In the genomic region with DNA sequence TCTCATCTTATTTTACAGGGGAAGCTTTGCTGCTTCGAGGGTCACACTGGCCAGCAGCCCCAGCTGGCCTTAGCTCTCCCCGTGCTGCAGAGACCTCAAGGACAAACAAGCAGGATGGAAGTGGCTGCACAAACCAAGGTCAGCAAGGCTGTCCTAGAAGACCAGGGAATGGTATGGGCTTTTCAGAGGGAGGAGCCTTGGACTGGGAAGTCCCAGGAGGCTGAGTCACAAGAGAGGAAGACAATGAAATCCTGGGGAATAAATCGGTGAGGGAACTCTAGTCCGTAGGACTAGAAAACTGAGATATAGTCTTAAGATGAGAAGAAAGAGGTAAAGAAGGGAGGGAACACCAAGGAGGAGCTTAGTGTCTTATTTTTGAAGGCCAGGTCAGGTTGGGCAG, we compare ENCODE assay signal across 31 cellular contexts. TPM values are rescaled to one million over a fixed set of nuclear protein-coding genes. Genes with fewer than 3 reads are reported as not detected.
"Had no signal": no experiment of that assay in that cellular context is flagged by ENCODE, and none has a peak within 500 bp of the region (broad histone marks: within the 10 kb centered on the region; RNA-seq: fewer than 3 reads in every experiment).

No MANE protein-coding gene starts in this region.

- H2AFZ ChIP-seq: parathyroid adenoma had no signal

- H3K4me1 Mint-ChIP-seq: stimulated activated memory B cell treated with anti-CD40 and anti-IgM and Interleukin-4, amounts not matched to agents 10 μg/mL and 1 μg/mL and 100 μg/mL, for 72 hours; stimulated activated naive CD8-positive, alpha-beta T cell treated with anti-CD3 and anti-CD28 coated beads, Interleukin-15, amount 100 ng/mL, for 72 hours had no signal

- H3K79me2 ChIP-seq: parathyroid adenoma had no signal

- H3K4me2 ChIP-seq: smooth muscle cell had no signal

- H3K36me3 ChIP-seq: ascending aorta, brain microvascular endothelial cell, thyroid gland had no signal

- H3K4me3 Mint-ChIP-seq: activated naive CD8-positive, alpha-beta T cell; effector memory CD8-positive, alpha-beta T cell; neural crest cell; stimulated activated memory B cell treated with anti-CD40 and anti-IgM and Interleukin-4, amounts not matched to agents 10 μg/mL and 1 μg/mL and 100 μg/mL, for 72 hours; stimulated activated naive CD8-positive, alpha-beta T cell treated with anti-CD3 and anti-CD28 coated beads, Interleukin-15, amount 100 ng/mL, for 72 hours; T-helper 2 cell treated with Interferon-gamma antibody and Interleukin-4, amounts not matched to agents 5 μg/mL and 100 μg/mL, for 36 hours had no signal

- H3K27me3 Mint-ChIP-seq: activated naive CD8-positive, alpha-beta T cell; effector memory CD8-positive, alpha-beta T cell; stimulated activated memory B cell treated with anti-CD40 and anti-IgM and Interleukin-4, amounts not matched to agents 10 μg/mL and 1 μg/mL and 100 μg/mL, for 72 hours; stimulated activated naive CD8-positive, alpha-beta T cell treated with anti-CD3 and anti-CD28 coated beads, Interleukin-15, amount 100 ng/mL, for 72 hours had no signal

- H3K27ac Mint-ChIP-seq: activated naive CD8-positive, alpha-beta T cell; effector memory CD8-positive, alpha-beta T cell; stimulated activated memory B cell treated with anti-CD40 and anti-IgM and Interleukin-4, amounts not matched to agents 10 μg/mL and 1 μg/mL and 100 μg/mL, for 72 hours; T-helper 2 cell treated with Interferon-gamma antibody and Interleukin-4, amounts not matched to agents 5 μg/mL and 100 μg/mL, for 36 hours had no signal

- H3K9me3 ChIP-seq: ascending aorta, psoas muscle, thyroid gland had no signal

- DNase-seq: activated CD4-positive, alpha-beta T cell treated with anti-CD3 and anti-CD28 coated beads for 4 hours; activated CD4-positive, alpha-beta T cell treated with anti-CD3 and anti-CD28 coated beads, Interleukin-2, amount 50 U/mL, for 4 hours; activated CD4-positive, CD25-positive, alpha-beta regulatory T cell; activated effector memory CD4-positive, alpha-beta T cell treated with Interleukin-2 at 50 U/mL for 16 hours; activated naive CD4-positive, alpha-beta T cell treated with Interleukin-2 at 50 U/mL for 16 hours; activated T-cell treated with anti-CD3 and anti-CD28 coated beads for 4 hours; brain microvascular endothelial cell; effector memory CD8-positive, alpha-beta T cell; foreskin melanocyte; islet precursor cell; left cardiac atrium; left ventricle myocardium superior; occipital lobe; psoas muscle; stimulated activated CD4-positive, alpha-beta T cell treated with anti-CD3 and anti-CD28 coated beads, Interleukin-1b, Interleukin-23, amount 100 ng/mL, for 48 hours; stimulated activated CD4-positive, alpha-beta T cell treated with anti-CD3 and anti-CD28 coated beads, Interleukin-4, amount 100 ng/mL, for 4 hours; stimulated activated CD8-positive, alpha-beta memory T cell treated with anti-CD3 and anti-CD28 coated beads, Interleukin-4, amount 100 ng/mL, for 48 hours; stimulated activated naive CD8-positive, alpha-beta T cell treated with anti-CD3 and anti-CD28 coated beads, Interleukin-15, amount 100 ng/mL, for 72 hours; substantia nigra; T-helper 1 cell; thyroid gland had no signal

- H3K9ac ChIP-seq: parathyroid adenoma had no signal

- H3K27me3 ChIP-seq: ascending aorta, brain microvascular endothelial cell, thyroid gland had no signal

- H3K4me1 ChIP-seq: ascending aorta, parathyroid adenoma, psoas muscle, thyroid gland had no signal

- H3K4me3 ChIP-seq: ascending aorta, coronary artery, psoas muscle, smooth muscle cell, thyroid gland had no signal

- H3K36me3 Mint-ChIP-seq: stimulated activated memory B cell treated with anti-CD40 and anti-IgM and Interleukin-4, amounts not matched to agents 10 μg/mL and 1 μg/mL and 100 μg/mL, for 72 hours had no signal

- H3K9me3 Mint-ChIP-seq: effector memory CD8-positive, alpha-beta T cell; neural crest cell had no signal

- ATAC-seq: effector memory CD8-positive, alpha-beta T cell; esophagus mucosa; left cardiac atrium; left ventricle myocardium superior; psoas muscle; stimulated activated memory B cell treated with anti-CD40 and anti-IgM and Interleukin-4, amounts not matched to agents 10 μg/mL and 1 μg/mL and 100 μg/mL, for 72 hours; stimulated activated naive CD8-positive, alpha-beta T cell treated with anti-CD3 and anti-CD28 coated beads, Interleukin-15, amount 100 ng/mL, for 72 hours had no signal

- H3K27ac ChIP-seq: ascending aorta, brain microvascular endothelial cell, coronary artery, parathyroid adenoma, psoas muscle, thyroid gland had no signal

RNA-seq across cellular contexts. Expression of gene CREG2, which starts 15.7 kb away (rescaled TPM):
- total RNA-seq: ascending aorta, left cardiac atrium, left ventricle myocardium superior, lung microvascular endothelial cell, thyroid gland had no signal
